Comparison of ENCODE assay signal across 23 cellular contexts in genomic region chr16:70388281-70388680, GRCh38. TPM values are rescaled to one million over a fixed set of nuclear protein-coding genes. Genes with fewer than 3 reads are reported as not detected.
A peak's percentile ranks its signal among the peaks of the same experiment; 100 is the strongest.
DNase-seq lines count a peak whose midpoint lies in the region; ATAC-seq and TF ChIP-seq lines count a peak whose summit lies in the region.
"Had no signal": no experiment of that assay in that cellular context is flagged by ENCODE, and none has a peak within 500 bp of the region (broad histone marks: within the 10 kb centered on the region; RNA-seq: fewer than 3 reads in every experiment).

No MANE protein-coding gene starts in this region.

- peak in 1 of 2 donors; percentile 44 for ATAC-seq in left cardiac atrium

- DNase-seq in left cardiac atrium (peak; percentile 39), left ventricle myocardium inferior (no peak), WERI-Rb-1 (no peak), nephron progenitor cell (no peak), DMS53 (lab: John Stamatoyannopoulos, UW) (no peak), chondrocyte (ENCODE audit: low spot score) (no peak)
- no peak for DNase-seq in stimulated activated CD4-positive, alpha-beta T cell treated with anti-CD3 and anti-CD28 coated beads, Interleukin-12 subunit alpha, Interleukin-12 subunit beta, amount 100 ng/mL, for 4 hours
- DNase-seq: 8988T; ACHN; CD4-positive, CD25-positive, alpha-beta regulatory T cell; H7; KBM-7; MV-4-11; NCI-H1105; NCI-H1436 treated with DMSO at 0.1 percent for 48 hours; NCI-H187 treated with DMSO at 0.1 percent for 48 hours; NCI-H2171 treated with DMSO at 0.1 percent for 48 hours; NCI-H345; NCI-H524; NCI-H774; RPMI8226; SHP77 treated with DMSO at 0.1 percent for 48 hours had no signal

- H3K4me3 Mint-ChIP-seq in nephron progenitor cell (no peak overlapping the region), chondrocyte (ENCODE audit: unreplicated experiment) (no peak overlapping the region)
- H3K4me3 Mint-ChIP-seq: CD4-positive, CD25-positive, alpha-beta regulatory T cell had no signal

- H3K27ac ChIP-seq in left ventricle myocardium inferior (replicated peaks) = no peak overlapping the region
- peak overlapping the region; percentile 70 for H3K27ac ChIP-seq in WERI-Rb-1
- H3K27ac ChIP-seq in skeletal muscle tissue (ENCODE audit: low read depth, low read length) = peak overlapping the region; percentile 54

- H3K4me1 Mint-ChIP-seq in nephron progenitor cell (no peaks in the 10 kb centered on the region), chondrocyte (ENCODE audit: low read depth) (peaks cover 16% of the 10 kb centered on the region)

- no peak for TF ChIP-seq CTCF in left ventricle myocardium inferior (IDR thresholded peaks at IDR 0.05; ENCODE audit: borderline replicate concordance)
- TF ChIP-seq CTCF in WERI-Rb-1 (IDR thresholded peaks at IDR 0.05; ENCODE audit: low read depth, low read length) = no peak
- no peak for TF ChIP-seq CTCF in nephron progenitor cell (IDR thresholded peaks at IDR 0.05)
- TF ChIP-seq CTCF in chondrocyte (IDR thresholded peaks at IDR 0.05) = no peak

- H3K9me3 Mint-ChIP-seq in nephron progenitor cell = no peaks in the 10 kb centered on the region
- H3K9me3 Mint-ChIP-seq in chondrocyte (ENCODE audit: low read depth) = no peaks in the 10 kb centered on the region
- H3K9me3 Mint-ChIP-seq: CD4-positive, CD25-positive, alpha-beta regulatory T cell had no signal

- H3K27ac Mint-ChIP-seq in nephron progenitor cell (peak overlapping the region; percentile 3), chondrocyte (ENCODE audit: unreplicated experiment) (no peak overlapping the region)

- H3K9ac ChIP-seq in skeletal muscle tissue (ENCODE audit: low read depth in 1 of 3, low read length in 3 of 3) = no peak overlapping the region

- H3K36me3 ChIP-seq in left ventricle myocardium inferior = peaks cover 19% of the 10 kb centered on the region
- H3K36me3 ChIP-seq in WERI-Rb-1 = peaks cover 83% of the 10 kb centered on the region
- peaks cover 5 to 16% (median 5%) of the 10 kb centered on the region in 3 donors for H3K36me3 ChIP-seq in skeletal muscle tissue (ENCODE audit: control insufficient read depth in 3 of 3, insufficient read depth in 3 of 3, low read length in 3 of 3)

- H3K4me1 ChIP-seq in left ventricle myocardium inferior (peaks cover 14% of the 10 kb centered on the region), skeletal muscle tissue (ENCODE audit: control insufficient read depth in 3 of 3, insufficient read depth in 3 of 3, low read length in 3 of 3) (peaks cover 16 to 20% (median 18%) of the 10 kb centered on the region in 3 donors)

- H3K27me3 Mint-ChIP-seq in nephron progenitor cell (ENCODE audit: low read depth, poor library complexity) (no peaks in the 10 kb centered on the region), chondrocyte (ENCODE audit: low read depth) (no peaks in the 10 kb centered on the region)
- H3K27me3 Mint-ChIP-seq: CD4-positive, CD25-positive, alpha-beta regulatory T cell had no signal

- H3K4me3 ChIP-seq in left ventricle myocardium inferior (no peak overlapping the region), WERI-Rb-1 (ENCODE audit: low read depth, low read length) (no peak overlapping the region), skeletal muscle tissue (ENCODE audit: low read length in 3 of 3) (no peak overlapping the region)

- intact Hi-C loops in left cardiac atrium (cut with DNase I) = loop anchor here in 1 of 2 donors (10.0 kb wide), 1 partner anchor 47 kb away; the partner anchor contains the start of gene ST3GAL2
- intact Hi-C loops in left ventricle myocardium inferior (cut with micrococcal nuclease) = loop anchor here (10.0 kb wide), 1 partner anchor 47 kb away; the partner anchor contains the start of gene ST3GAL2

- H3K36me3 Mint-ChIP-seq in nephron progenitor cell (ENCODE audit: low read depth) (peaks cover 51% of the 10 kb centered on the region), chondrocyte (ENCODE audit: low read depth) (peaks cover 17% of the 10 kb centered on the region)

- H3K27me3 ChIP-seq in left ventricle myocardium inferior (ENCODE audit: low read depth) (no peaks in the 10 kb centered on the region), WERI-Rb-1 (ENCODE audit: insufficient read depth, low read depth, severe bottlenecking) (no peaks in the 10 kb centered on the region), skeletal muscle tissue (ENCODE audit: control insufficient read depth in 3 of 3, insufficient read depth in 3 of 3, low read length in 3 of 3) (no peaks in the 10 kb centered on the region)

- no peaks in the 10 kb centered on the region for H3K9me3 ChIP-seq in left ventricle myocardium inferior (replicated peaks)
- no peaks in the 10 kb centered on the region for H3K9me3 ChIP-seq in WERI-Rb-1 (ENCODE audit: severe bottlenecking)
- no peaks in the 10 kb centered on the region for H3K9me3 ChIP-seq in skeletal muscle tissue (ENCODE audit: control insufficient read depth in 3 of 3, low read length in 3 of 3)

RNA-seq across cellular contexts. Expression of gene DDX19A, which starts 41.6 kb away (rescaled TPM):
- 10 to 100 TPM; 22.9 to 26.2 TPM for total RNA-seq in left cardiac atrium
- 27.1 TPM for total RNA-seq in left ventricle myocardium inferior
- total RNA-seq in skeletal muscle tissue = 38.1 TPM
- 32.4 to 48.3 TPM (median 34.0 TPM) in 3 replicates for total RNA-seq in chondrocyte

RNA-seq across cellular contexts. Expression of gene ST3GAL2, which starts 50.6 kb away (rescaled TPM):
- total RNA-seq in left cardiac atrium (10 to 100 TPM; 21.1 to 23.5 TPM), left ventricle myocardium inferior (22.3 TPM), skeletal muscle tissue (24.5 TPM), chondrocyte (71.9 to 76.4 TPM (median 72.1 TPM) in 3 replicates)
